Comparison of ENCODE assay signal across 8 cellular contexts in genomic region chr17:50026901-50027638, GRCh38. TPM values are rescaled to one million over a fixed set of nuclear protein-coding genes. Genes with fewer than 3 reads are reported as not detected.
DNase-seq lines count a peak whose midpoint lies in the region; ATAC-seq, FAIRE-seq and TF ChIP-seq lines count a peak whose summit lies in the region.

No MANE protein-coding gene starts in this region.

- TF ChIP-seq CTCF in 22Rv1 (IDR thresholded peaks at IDR 0.05) = peak; percentile 93
- TF ChIP-seq CTCF in GM12874 (IDR thresholded peaks at IDR 0.05; ENCODE audit: insufficient read depth, low read depth, low read length) = peak; percentile 90
- TF ChIP-seq CTCF in choroid plexus epithelial cell (conservative IDR thresholded peaks at IDR 0.05; ENCODE audit: low read depth, low read length) = peak; percentile 93
- peak; percentile 92 for TF ChIP-seq CTCF in HepG2 (CRISPR knock-in tag; IDR thresholded peaks at IDR 0.05)

- H3K27me3 ChIP-seq in HepG2 (ENCODE audit: control insufficient read depth in 1 of 2, insufficient read depth in 2 of 2, low read length in 2 of 2) = peaks cover 0 to 7% of the 10 kb centered on the region in 2 experiments; a peak in 2 of 5 replicates

- peak overlapping the region; percentile 2; the same call in 1 of the 2 replicates for H3K4me2 ChIP-seq in HepG2 (ENCODE audit: low read depth, low read length)

- peak; percentile 91 for ATAC-seq in HepG2
- ATAC-seq in HG03439 (IDR thresholded peaks at IDR 0.05; ENCODE audit: unreplicated experiment) = no peak

- POLR2A ChIA-PET in HepG2 (lab: Yijun Ruan, JAX) = no interaction called here

- H3K9ac ChIP-seq in HepG2 (ENCODE audit: insufficient read depth, low read depth, low read length) = no peak overlapping the region

- CTCF ChIA-PET in HepG2 (lab: Yijun Ruan, JAX; ENCODE audit: low intra/inter-chr PET ratio, low total read pairs) = interaction anchor here (1.0 to 4.9 kb wide), 5 partner anchors 52 to 67 kb away, joined by 3 to 71 read pairs (median 6); partner anchors contain the start of gene PDK2

- no peaks in the 10 kb centered on the region for H3K79me2 ChIP-seq in HepG2 (ENCODE audit: insufficient read depth, low read length)

- no TSS peak for BruUV-seq in HepG2 (replicated peaks; lab: Mats Ljungman, UMichigan)

- FAIRE-seq in HepG2 (lab: Jason Lieb, UNC) = peak; percentile 97

- H2AFZ ChIP-seq in HepG2 (ENCODE audit: low read length) = no peak overlapping the region

- H4K20me1 ChIP-seq in HepG2 (ENCODE audit: insufficient read depth, low read length) = no peaks in the 10 kb centered on the region

- no peak for TF ChIP-seq POLR2A in HepG2 (IDR thresholded peaks at IDR 0.05; ENCODE audit: insufficient read depth in 1 of 2, low read depth in 2 of 2, low read length in 2 of 2)

- intact Hi-C loops in HepG2 (cut with micrococcal nuclease; ENCODE audit: unreplicated experiment) = loop anchor here (1.0 to 2.0 kb wide), 3 partner anchors 30 to 60 kb away; partner anchors contain the start of gene ITGA3

- no peaks in the 10 kb centered on the region for H3K9me3 ChIP-seq in HepG2 (ENCODE audit: low read length)

- WGBS in HepG2 (ENCODE audit: low lambda C conversion rate) = 3% methylated on average over 19 of the region's 28 CpGs

- DNase-seq in NCI-H2227 (lab: John Stamatoyannopoulos, UW; ENCODE audit: unreplicated experiment) (peak; percentile 85), choroid plexus epithelial cell (ENCODE audit: low read depth) (peak; percentile 90), HepG2 (ENCODE audit: low spot score) (peak; percentile 57)
- DNase-seq in activated CD4-positive, alpha-beta T cell treated with anti-CD3 and anti-CD28 coated beads for 48 hours = peak; percentile 87
- DNase-seq in stimulated activated CD4-positive, alpha-beta T cell treated with anti-CD3 and anti-CD28 coated beads, Interleukin-4, amount 100 ng/mL, for 1 hour = peak; percentile 81

- in situ Hi-C loops in HepG2 (cut with HindIII; ENCODE audit: extremely low pct_ligation_motif_present, low pct_unique_long_range_greater_than_20kb) = loop anchor here (5.0 kb wide), 1 partner anchor 60 kb away; no protein-coding TSS in a partner anchor

- H3K4me3 ChIP-seq in choroid plexus epithelial cell (ENCODE audit: low read depth, low read length) (peak overlapping the region; percentile 26), HepG2 (replicated peaks in 1 of 3; ENCODE audit: insufficient read depth in 1 of 3, low read depth in 2 of 3, low read length in 3 of 3) (no peak overlapping the region)

- no peaks in the 10 kb centered on the region for H3K36me3 ChIP-seq in HepG2 (replicated peaks in 1 of 2; ENCODE audit: control insufficient read depth in 1 of 2, insufficient read depth in 2 of 2, low read length in 2 of 2)

- TF ChIP-seq RAD21 in HepG2 (CRISPR knock-in tag; IDR thresholded peaks at IDR 0.05) = peak; percentile 84

- no peak overlapping the region for H3K27ac ChIP-seq in 22Rv1
- no peak overlapping the region for H3K27ac ChIP-seq in HepG2 (ENCODE audit: extremely low read length, insufficient read depth, low read length)

- H3K4me1 ChIP-seq in HepG2 (ENCODE audit: insufficient read depth, low read length) = peaks cover 9% of the 10 kb centered on the region

- TF ChIP-seq EP300 in HepG2 (IDR thresholded peaks at IDR 0.05; ENCODE audit: low read depth in 2 of 2, low read length in 2 of 2) (no peak), HepG2 (CRISPR knock-in tag; IDR thresholded peaks at IDR 0.05; ENCODE audit: borderline replicate concordance) (no peak)

TF ChIP-seq in HepG2, 621 proteins besides CTCF, POLR2A, EP300 and RAD21 (continues in another document):
- TF ChIP-seq NFYC (CRISPR knock-in tag; IDR thresholded peaks at IDR 0.05) (peak; percentile 26; the same call in 1 of the 2 replicates), POGZ (CRISPR knock-in tag; IDR thresholded peaks at IDR 0.05) (no peak), ZBTB38 (CRISPR knock-in tag; IDR thresholded peaks at IDR 0.05) (no peak), ZNF335 (CRISPR knock-in tag; IDR thresholded peaks at IDR 0.05) (0 out of 2 replicates have a peak, but pooled peaks have one; percentile 32), NR2F6 (IDR thresholded peaks at IDR 0.05) (no peak), NR2F6 (CRISPR knock-in tag; IDR thresholded peaks at IDR 0.05) (0 out of 2 replicates have a peak, but pooled peaks have one; percentile 17), MIER3 (CRISPR knock-in tag; IDR thresholded peaks at IDR 0.05; ENCODE audit: borderline replicate concordance) (peak; percentile 31; the same call in 1 of the 2 replicates)

RNA-seq across cellular contexts. Expression of gene ITGA3, which starts 28.8 kb away (rescaled TPM):
- 0.69 and 0.77 TPM in 2 replicates for total RNA-seq in HepG2 (2016; rRNA removed; fragmentation: Illumina TruSeq; extraction: Trizol)
- total RNA-seq in HepG2 (2016; cell fraction: cytosol; rRNA removed; fragmentation: Illumina TruSeq; extraction: Trizol; ENCODE audit: low read depth) = 1.5 and 1.9 TPM in 2 replicates
- total RNA-seq in HepG2 (2016; cell fraction: insoluble cytoplasmic fraction; rRNA removed; fragmentation: Illumina TruSeq; extraction: Trizol) = 0.48 and 1.1 TPM in 2 replicates
- total RNA-seq in HepG2 (2016; cell fraction: membrane; rRNA removed; fragmentation: Illumina TruSeq; extraction: Trizol) = 0.28 and 0.62 TPM in 2 replicates
- total RNA-seq in HepG2 (2016; cell fraction: nucleus; rRNA removed; fragmentation: Illumina TruSeq; extraction: Trizol) = 1.3 and 1.8 TPM in 2 replicates
- 0.48 and 0.59 TPM in 2 replicates for polyA plus RNA-seq in HepG2 (2011; rRNA removed)
- polyA plus RNA-seq in HepG2 (2011; cell fraction: cytosol; rRNA removed) = 0.33 and 0.78 TPM in 2 replicates
- 2.6 and 3.3 TPM in 2 replicates for polyA plus RNA-seq in HepG2 (2011; cell fraction: nucleus; rRNA removed)
- 0.27 and 0.32 TPM in 2 replicates for polyA plus RNA-seq in HepG2 (2012)
- polyA plus RNA-seq in HepG2 (2016; cell fraction: cytosol; fragmentation: Illumina TruSeq; extraction: Trizol; ENCODE audit: low read depth) = 0.51 and 0.57 TPM in 2 replicates
- 0.52 and 0.82 TPM in 2 replicates for polyA plus RNA-seq in HepG2 (2016; cell fraction: insoluble cytoplasmic fraction; fragmentation: Illumina TruSeq; extraction: Trizol; ENCODE audit: low read depth)
- polyA plus RNA-seq in HepG2 (2016; cell fraction: membrane; fragmentation: Illumina TruSeq; extraction: Trizol; ENCODE audit: low read depth) = 0.30 and 0.48 TPM in 2 replicates
- 1.3 and 2.2 TPM in 2 replicates for polyA plus RNA-seq in HepG2 (2016; cell fraction: nucleus; fragmentation: Illumina TruSeq; extraction: Trizol; ENCODE audit: insufficient read depth, low read depth)
- 1.4 and 198 TPM in 2 replicates for polyA minus RNA-seq in HepG2 (2011; rRNA and poly(A)+ RNA removed; ENCODE audit: low replicate concordance)
- polyA minus RNA-seq in HepG2 (2011; cell fraction: cytosol; rRNA and poly(A)+ RNA removed) = 2.9 and 6.2 TPM in 2 replicates
- polyA minus RNA-seq in HepG2 (2011; cell fraction: nucleus; rRNA and poly(A)+ RNA removed) = 1.1 and 2.8 TPM in 2 replicates

RNA-seq across cellular contexts. Expression of gene DLX3, which starts 32.0 kb away (rescaled TPM):
- not detected in 2 replicates for total RNA-seq in HepG2 (2016; rRNA removed; fragmentation: Illumina TruSeq; extraction: Trizol)
- not detected in 2 replicates for total RNA-seq in HepG2 (2016; cell fraction: cytosol; rRNA removed; fragmentation: Illumina TruSeq; extraction: Trizol; ENCODE audit: low read depth)
- not detected in 2 replicates for total RNA-seq in HepG2 (2016; cell fraction: insoluble cytoplasmic fraction; rRNA removed; fragmentation: Illumina TruSeq; extraction: Trizol)
- not detected in 2 replicates for total RNA-seq in HepG2 (2016; cell fraction: membrane; rRNA removed; fragmentation: Illumina TruSeq; extraction: Trizol)
- total RNA-seq in HepG2 (2016; cell fraction: nucleus; rRNA removed; fragmentation: Illumina TruSeq; extraction: Trizol) = not detected in 2 replicates
- polyA plus RNA-seq in HepG2 (2011; rRNA removed) = 0.03 and 0.05 TPM in 2 replicates
- polyA plus RNA-seq in HepG2 (2011; cell fraction: cytosol; rRNA removed) = not detected in 2 replicates
- polyA plus RNA-seq in HepG2 (2011; cell fraction: nucleus; rRNA removed) = 0.05 and 0.23 TPM in 2 replicates
- polyA plus RNA-seq in HepG2 (2012) = not detected in 2 replicates
- polyA plus RNA-seq in HepG2 (2016; cell fraction: cytosol; fragmentation: Illumina TruSeq; extraction: Trizol; ENCODE audit: low read depth) = not detected in 2 replicates
- 0.09 TPM in 1 of 2 replicates, not detected in the other for polyA plus RNA-seq in HepG2 (2016; cell fraction: insoluble cytoplasmic fraction; fragmentation: Illumina TruSeq; extraction: Trizol; ENCODE audit: low read depth)
- polyA plus RNA-seq in HepG2 (2016; cell fraction: membrane; fragmentation: Illumina TruSeq; extraction: Trizol; ENCODE audit: low read depth) = not detected in 2 replicates
- polyA plus RNA-seq in HepG2 (2016; cell fraction: nucleus; fragmentation: Illumina TruSeq; extraction: Trizol; ENCODE audit: insufficient read depth, low read depth) = not detected in 2 replicates
- polyA minus RNA-seq in HepG2 (2011; rRNA and poly(A)+ RNA removed; ENCODE audit: low replicate concordance) = 0.65 TPM in 1 of 2 replicates, not detected in the other
- not detected in 2 replicates for polyA minus RNA-seq in HepG2 (2011; cell fraction: cytosol; rRNA and poly(A)+ RNA removed)
- polyA minus RNA-seq in HepG2 (2011; cell fraction: nucleus; rRNA and poly(A)+ RNA removed) = not detected in 2 replicates

RNA-seq across cellular contexts. Expression of gene DLX4, which starts 58.1 kb away (rescaled TPM):
- 0.51 and 0.55 TPM in 2 replicates for total RNA-seq in HepG2 (2016; rRNA removed; fragmentation: Illumina TruSeq; extraction: Trizol)
- 0.44 and 1.4 TPM in 2 replicates for total RNA-seq in HepG2 (2016; cell fraction: cytosol; rRNA removed; fragmentation: Illumina TruSeq; extraction: Trizol; ENCODE audit: low read depth)
- 0.40 and 0.80 TPM in 2 replicates for total RNA-seq in HepG2 (2016; cell fraction: insoluble cytoplasmic fraction; rRNA removed; fragmentation: Illumina TruSeq; extraction: Trizol)
- total RNA-seq in HepG2 (2016; cell fraction: membrane; rRNA removed; fragmentation: Illumina TruSeq; extraction: Trizol) = 1.8 and 1.9 TPM in 2 replicates
- 0.93 and 0.97 TPM in 2 replicates for total RNA-seq in HepG2 (2016; cell fraction: nucleus; rRNA removed; fragmentation: Illumina TruSeq; extraction: Trizol)
- polyA plus RNA-seq in HepG2 (2011; rRNA removed) = 2.3 and 2.5 TPM in 2 replicates
- 1.0 and 1.2 TPM in 2 replicates for polyA plus RNA-seq in HepG2 (2011; cell fraction: cytosol; rRNA removed)
- 10.2 TPM in 2 replicates for polyA plus RNA-seq in HepG2 (2011; cell fraction: nucleus; rRNA removed)
- polyA plus RNA-seq in HepG2 (2012) = 2.5 and 2.7 TPM in 2 replicates
- 6.6 and 7.4 TPM in 2 replicates for polyA plus RNA-seq in HepG2 (2016; cell fraction: cytosol; fragmentation: Illumina TruSeq; extraction: Trizol; ENCODE audit: low read depth)
- polyA plus RNA-seq in HepG2 (2016; cell fraction: insoluble cytoplasmic fraction; fragmentation: Illumina TruSeq; extraction: Trizol; ENCODE audit: low read depth) = 2.3 and 2.8 TPM in 2 replicates
- polyA plus RNA-seq in HepG2 (2016; cell fraction: membrane; fragmentation: Illumina TruSeq; extraction: Trizol; ENCODE audit: low read depth) = 12.2 and 12.9 TPM in 2 replicates
- 8.1 and 8.9 TPM in 2 replicates for polyA plus RNA-seq in HepG2 (2016; cell fraction: nucleus; fragmentation: Illumina TruSeq; extraction: Trizol; ENCODE audit: insufficient read depth, low read depth)
- 1.8 and 3.4 TPM in 2 replicates for polyA minus RNA-seq in HepG2 (2011; rRNA and poly(A)+ RNA removed; ENCODE audit: low replicate concordance)
- polyA minus RNA-seq in HepG2 (2011; cell fraction: cytosol; rRNA and poly(A)+ RNA removed) = 0.62 and 0.99 TPM in 2 replicates
- 1.3 and 2.4 TPM in 2 replicates for polyA minus RNA-seq in HepG2 (2011; cell fraction: nucleus; rRNA and poly(A)+ RNA removed)
